19 cellular contexts compared by ENCODE assay signal in the genomic region with DNA sequence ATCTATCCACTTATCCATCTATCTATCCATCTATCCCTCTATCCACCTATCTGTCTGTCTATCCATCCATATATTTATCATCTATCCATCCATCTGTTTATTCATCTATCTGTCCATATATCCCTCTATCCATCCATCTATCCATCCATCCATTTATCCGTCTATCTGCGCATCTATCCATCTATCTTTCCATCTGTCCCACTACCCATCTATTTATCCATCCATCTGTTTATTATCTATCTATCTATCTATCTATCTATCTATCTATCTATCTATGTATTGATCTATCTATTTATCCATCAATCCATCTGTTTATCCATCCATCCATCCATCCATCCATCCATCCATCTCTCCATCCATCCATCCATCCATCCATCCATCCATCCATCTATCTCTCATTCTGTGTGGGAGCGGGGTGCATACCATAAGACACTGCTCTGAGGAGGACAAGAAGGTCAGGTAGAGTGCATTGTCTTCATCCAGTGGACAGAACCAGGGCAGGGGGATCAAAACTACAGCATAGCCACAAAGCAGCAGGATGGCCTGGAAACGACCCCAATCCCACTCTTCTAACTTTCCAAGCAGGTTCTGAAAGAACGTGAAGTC. TPM values are rescaled to one million over a fixed set of nuclear protein-coding genes. Genes with fewer than 3 reads are reported as not detected.
"Had no signal": no experiment of that assay in that cellular context is flagged by ENCODE, and none has a peak within 500 bp of the region (broad histone marks: within the 10 kb centered on the region; RNA-seq: fewer than 3 reads in every experiment).

No MANE protein-coding gene starts in this region.

- H3K9me3 ChIP-seq: body of pancreas, heart right ventricle, left ventricle myocardium inferior, pancreas, right lobe of liver, thoracic aorta, upper lobe of right lung had no signal

- H3K4me1 ChIP-seq: body of pancreas, pancreas, right lobe of liver had no signal

- H3K27me3 ChIP-seq: body of pancreas, esophagus squamous epithelium, heart right ventricle, pancreas, right lobe of liver, upper lobe of right lung had no signal

- ATAC-seq: activated T-cell treated with anti-CD3 and anti-CD28 coated beads, Interleukin-2, amount 50 U/mL, for 4 hours; body of pancreas; heart right ventricle; pancreas; right lobe of liver; stimulated activated naive B cell treated with anti-CD40 and anti-IgM and Interleukin-4, amounts not matched to agents 10 μg/mL and 1 μg/mL and 100 μg/mL, for 72 hours; upper lobe of right lung had no signal

- H3K36me3 ChIP-seq: esophagus squamous epithelium, heart right ventricle, left ventricle myocardium inferior, pancreas, right lobe of liver, thoracic aorta, upper lobe of right lung had no signal

- H3K27ac ChIP-seq: body of pancreas, esophagus squamous epithelium, heart right ventricle, left ventricle myocardium inferior, pancreas, right lobe of liver, thoracic aorta, upper lobe of right lung had no signal

- H3K4me3 ChIP-seq: body of pancreas, esophagus squamous epithelium, heart right ventricle, left ventricle myocardium inferior, pancreas, right lobe of liver, thoracic aorta, upper lobe of right lung had no signal

- H3K9me3 Mint-ChIP-seq: activated naive CD8-positive, alpha-beta T cell treated with anti-CD3 and anti-CD28 coated beads for 36 hours; activated T-cell treated with anti-CD3 and anti-CD28 coated beads, Interleukin-2, amount 50 U/mL, for 4 hours had no signal

- H3K4me3 Mint-ChIP-seq: activated naive CD8-positive, alpha-beta T cell treated with anti-CD3 and anti-CD28 coated beads for 36 hours; activated T-cell treated with anti-CD3 and anti-CD28 coated beads, Interleukin-2, amount 50 U/mL, for 4 hours had no signal

- DNase-seq: activated gamma-delta T cell; activated naive CD8-positive, alpha-beta T cell treated with anti-CD3 and anti-CD28 coated beads for 36 hours; activated T-cell treated with anti-CD3 and anti-CD28 coated beads, Interleukin-2, amount 50 U/mL, for 4 hours; amygdala; body of pancreas; dermis blood vessel endothelial cell; effector memory CD4-positive, alpha-beta T cell; esophagus squamous epithelium; heart right ventricle; left ventricle myocardium inferior; mammary epithelial cell; pancreas; small intestine; stimulated activated CD4-positive, alpha-beta T cell treated with anti-CD3 and anti-CD28 coated beads, Interleukin-4, amount 100 ng/mL, for 1 hour; stimulated activated naive B cell treated with anti-CD40 and anti-IgM and Interleukin-4, amounts not matched to agents 10 μg/mL and 1 μg/mL and 100 μg/mL, for 72 hours; upper lobe of right lung had no signal

- H3K27me3 Mint-ChIP-seq: stimulated activated naive B cell treated with anti-CD40 and anti-IgM and Interleukin-4, amounts not matched to agents 10 μg/mL and 1 μg/mL and 100 μg/mL, for 72 hours had no signal

RNA-seq across cellular contexts. Expression of gene ENPP6, which starts 53.2 kb away (rescaled TPM):
- total RNA-seq: body of pancreas, dermis blood vessel endothelial cell, left ventricle myocardium inferior, SK-MEL-5 had no signal
